Comparison of ENCODE assay signal across 11 cellular contexts in genomic region chr17:80752369-80752705, GRCh38.
A peak's percentile ranks its signal among the peaks of the same experiment; 100 is the strongest.
DNase-seq lines count a peak whose midpoint lies in the region; ATAC-seq and TF ChIP-seq lines count a peak whose summit lies in the region.
"Had no signal": no experiment of that assay in that cellular context is flagged by ENCODE, and none has a peak within 500 bp of the region (broad histone marks: within the 10 kb centered on the region; RNA-seq: fewer than 3 reads in every experiment).

No MANE protein-coding gene starts in this region.

- 97% methylated on average over 5 of the region's 5 CpGs for WGBS in mammary epithelial cell (ENCODE audit: low coverage, missing lambda C conversion rate)

- peak overlapping the region; percentile 57 for H3K4me3 Mint-ChIP-seq in activated naive CD8-positive, alpha-beta T cell treated with anti-CD3 and anti-CD28 coated beads, Interleukin-2, amount 10 ng/mL, durations not matched to agents 7 days and 5 days

- no peak for TF ChIP-seq POLR2A in breast epithelium (IDR thresholded peaks at IDR 0.05)
- TF ChIP-seq POLR2A in uterus (IDR thresholded peaks at IDR 0.05) = no peak

- no TSS peak for BruUV-seq in mammary epithelial cell (replicated peaks; lab: Mats Ljungman, UMichigan)

- H3K27ac Mint-ChIP-seq in activated naive CD8-positive, alpha-beta T cell treated with anti-CD3 and anti-CD28 coated beads, Interleukin-2, amount 10 ng/mL, durations not matched to agents 7 days and 5 days = peak overlapping the region; percentile 85

- peaks cover 36% of the 10 kb centered on the region for H3K4me1 Mint-ChIP-seq in activated naive CD8-positive, alpha-beta T cell treated with anti-CD3 and anti-CD28 coated beads, Interleukin-2, amount 10 ng/mL, durations not matched to agents 7 days and 5 days

- ATAC-seq in activated naive CD8-positive, alpha-beta T cell treated with anti-CD3 and anti-CD28 coated beads, Interleukin-2, amount 10 ng/mL, durations not matched to agents 7 days and 5 days (ENCODE audit: low read depth) = no peak
- ATAC-seq: GM12878 had no signal

- no peaks in the 10 kb centered on the region for H3K27me3 ChIP-seq in breast epithelium
- no peaks in the 10 kb centered on the region for H3K27me3 ChIP-seq in mammary epithelial cell (ENCODE audit: insufficient read depth, low read length)
- no peaks in the 10 kb centered on the region for H3K27me3 ChIP-seq in muscle layer of duodenum (ENCODE audit: low read depth, low read length)
- no peaks in the 10 kb centered on the region for H3K27me3 ChIP-seq in uterus

- peaks cover 25% of the 10 kb centered on the region for H3K36me3 Mint-ChIP-seq in activated naive CD8-positive, alpha-beta T cell treated with anti-CD3 and anti-CD28 coated beads, Interleukin-2, amount 10 ng/mL, durations not matched to agents 7 days and 5 days

- no peaks in the 10 kb centered on the region for H4K20me1 ChIP-seq in mammary epithelial cell (ENCODE audit: insufficient read depth, low read length)

- dilution Hi-C loops in mammary epithelial cell (cut with HindIII; ENCODE audit: low sequenced_read_pairs) = no loop called here

- peak overlapping the region; percentile 61 to 85 for H3K27ac ChIP-seq in breast epithelium
- H3K27ac ChIP-seq in mammary epithelial cell (ENCODE audit: insufficient read depth, low read depth, low read length) = no peak overlapping the region
- peak overlapping the region; percentile 67 for H3K27ac ChIP-seq in muscle layer of duodenum (ENCODE audit: low read length)
- H3K27ac ChIP-seq in uterus = peak overlapping the region; percentile 82 to 84
- H3K27ac ChIP-seq: HL-60, parathyroid adenoma had no signal

- TF ChIP-seq CTCF in breast epithelium (IDR thresholded peaks at IDR 0.05) = no peak
- no peak for TF ChIP-seq CTCF in mammary epithelial cell (conservative IDR thresholded peaks at IDR 0.05 in 1 of 2, IDR thresholded peaks at IDR 0.05 in 1 of 2; ENCODE audit: extremely low read depth in 1 of 2, insufficient read depth in 1 of 2, low read depth in 1 of 2, low read length in 2 of 2)
- TF ChIP-seq CTCF in uterus (IDR thresholded peaks at IDR 0.05) = no peak

- H3K27me3 Mint-ChIP-seq in activated naive CD8-positive, alpha-beta T cell treated with anti-CD3 and anti-CD28 coated beads, Interleukin-2, amount 10 ng/mL, durations not matched to agents 7 days and 5 days = no peaks in the 10 kb centered on the region

- H3K9ac ChIP-seq in mammary epithelial cell (ENCODE audit: insufficient read depth, low read length) = no peak overlapping the region
- H3K9ac ChIP-seq: parathyroid adenoma had no signal

- no peak overlapping the region for H2AFZ ChIP-seq in mammary epithelial cell (ENCODE audit: low read depth, low read length)
- H2AFZ ChIP-seq: parathyroid adenoma had no signal

- in situ Hi-C loops in mammary epithelial cell (cut with MboI; ENCODE audit: low sequenced_read_pairs in 2 of 2) = no loop called here

- no peaks in the 10 kb centered on the region for H3K79me2 ChIP-seq in mammary epithelial cell (ENCODE audit: insufficient read depth, low read length)

- H3K4me1 ChIP-seq in breast epithelium (no peaks in the 10 kb centered on the region), mammary epithelial cell (ENCODE audit: insufficient read depth, low read length) (peaks cover 13% of the 10 kb centered on the region), muscle layer of duodenum (ENCODE audit: control insufficient read depth in 1 of 2, insufficient read depth in 2 of 2, low read length in 2 of 2) (peaks cover 7 to 17% of the 10 kb centered on the region in 2 donors), uterus (no peaks in the 10 kb centered on the region)
- H3K4me1 ChIP-seq: parathyroid adenoma had no signal

- intact Hi-C loops in breast epithelium (cut with DNase I; ENCODE audit: low total_unique reads) (no loop called here), mammary epithelial cell (cut with micrococcal nuclease) (no loop called here), uterus (cut with DNase I; ENCODE audit: low total_unique reads) (no loop called here)

- H3K36me3 ChIP-seq in breast epithelium (no peaks in the 10 kb centered on the region), mammary epithelial cell (ENCODE audit: insufficient read depth, low read length) (peaks cover 3% of the 10 kb centered on the region), muscle layer of duodenum (ENCODE audit: control insufficient read depth in 1 of 2, insufficient read depth in 2 of 2, low read length in 2 of 2) (peaks cover 6 to 15% of the 10 kb centered on the region in 2 donors), uterus (no peaks in the 10 kb centered on the region)

- DNase-seq in breast epithelium (ENCODE audit: low spot score in 2 of 2) = no peak
- no peak for DNase-seq in mammary epithelial cell
- DNase-seq in activated naive CD8-positive, alpha-beta T cell treated with anti-CD3 and anti-CD28 coated beads, Interleukin-2, amount 10 ng/mL, durations not matched to agents 7 days and 5 days = no peak
- no peak for DNase-seq in uterus
- DNase-seq in HT-29 (ENCODE audit: low spot score) = no peak
- no peak for DNase-seq in HEK293T (ENCODE audit: extremely low spot score)
- DNase-seq in KG1 (lab: John Stamatoyannopoulos, UW) = no peak

- no peak overlapping the region for H3K4me2 ChIP-seq in mammary epithelial cell (ENCODE audit: insufficient read depth, low read depth, low read length)

- H3K9me3 Mint-ChIP-seq in activated naive CD8-positive, alpha-beta T cell treated with anti-CD3 and anti-CD28 coated beads, Interleukin-2, amount 10 ng/mL, durations not matched to agents 7 days and 5 days = no peaks in the 10 kb centered on the region

- CTCF ChIA-PET in mammary epithelial cell (lab: Charles Lee; ENCODE audit: low non-redundant PET) = no interaction called here
- CTCF ChIA-PET in HEK293T (lab: Yijun Ruan, JAX) = no interaction called here

- H3K9me3 ChIP-seq in breast epithelium (no peaks in the 10 kb centered on the region), mammary epithelial cell (replicated peaks; ENCODE audit: insufficient read depth, low read length) (no peaks in the 10 kb centered on the region), muscle layer of duodenum (ENCODE audit: control insufficient read depth in 1 of 2, low read length in 2 of 2) (no peaks in the 10 kb centered on the region), uterus (no peaks in the 10 kb centered on the region)

- POLR2A ChIA-PET in activated naive CD8-positive, alpha-beta T cell treated with anti-CD3 and anti-CD28 coated beads, Interleukin-2, amount 10 ng/mL, durations not matched to agents 7 days and 5 days (lab: Charles Lee) = interaction anchor here (0.6 to 1.5 kb wide), 3 partner anchors 9 to 101 kb away, joined by 3 read pairs; no protein-coding TSS in a partner anchor
- POLR2A ChIA-PET in HEK293T (lab: Yijun Ruan, JAX) = no interaction called here

- no peak overlapping the region for H3K4me3 ChIP-seq in breast epithelium
- no peak overlapping the region for H3K4me3 ChIP-seq in mammary epithelial cell (replicated peaks in 1 of 3; ENCODE audit: insufficient read depth in 1 of 3, low read depth in 2 of 3, low read length in 3 of 3)
- H3K4me3 ChIP-seq in muscle layer of duodenum (ENCODE audit: low read depth in 1 of 2, low read length in 2 of 2) = no peak overlapping the region
- H3K4me3 ChIP-seq in uterus = no peak overlapping the region
- H3K4me3 ChIP-seq: GM12878 had no signal

TF ChIP-seq in HEK293T, 16 proteins besides CTCF, POLR2A, EP300 and RAD21:
- TF ChIP-seq FOXM1 (IDR thresholded peaks at IDR 0.05; ENCODE audit: borderline replicate concordance) (no peak), BHLHE40 (IDR thresholded peaks at IDR 0.05; ENCODE audit: borderline replicate concordance) (no peak), ELF4 (IDR thresholded peaks at IDR 0.05) (no peak), L3MBTL2 (conservative IDR thresholded peaks at IDR 0.05) (no peak), FOXK2 (IDR thresholded peaks at IDR 0.05) (no peak), PKNOX1 (IDR thresholded peaks at IDR 0.05) (no peak), FOXA1 (IDR thresholded peaks at IDR 0.05) (no peak), TARDBP (IDR thresholded peaks at IDR 0.05) (no peak), SP1 (IDR thresholded peaks at IDR 0.05) (no peak), SUZ12 (IDR thresholded peaks at IDR 0.05) (no peak)
